ENCODE assay signal across 1 cellular context in genomic region chr2:70785137-70785911, GRCh38.
TF ChIP-seq lines count a peak whose summit lies in the region.

No MANE protein-coding gene starts in this region.

TF ChIP-seq in endothelial cell of umbilical vein, 7 proteins besides CTCF, POLR2A, EP300 and RAD21 (continued from another document):
- no peak for TF ChIP-seq MAX (IDR thresholded peaks at IDR 0.05; ENCODE audit: insufficient read depth, insufficient read length)
